In the genomic region with DNA sequence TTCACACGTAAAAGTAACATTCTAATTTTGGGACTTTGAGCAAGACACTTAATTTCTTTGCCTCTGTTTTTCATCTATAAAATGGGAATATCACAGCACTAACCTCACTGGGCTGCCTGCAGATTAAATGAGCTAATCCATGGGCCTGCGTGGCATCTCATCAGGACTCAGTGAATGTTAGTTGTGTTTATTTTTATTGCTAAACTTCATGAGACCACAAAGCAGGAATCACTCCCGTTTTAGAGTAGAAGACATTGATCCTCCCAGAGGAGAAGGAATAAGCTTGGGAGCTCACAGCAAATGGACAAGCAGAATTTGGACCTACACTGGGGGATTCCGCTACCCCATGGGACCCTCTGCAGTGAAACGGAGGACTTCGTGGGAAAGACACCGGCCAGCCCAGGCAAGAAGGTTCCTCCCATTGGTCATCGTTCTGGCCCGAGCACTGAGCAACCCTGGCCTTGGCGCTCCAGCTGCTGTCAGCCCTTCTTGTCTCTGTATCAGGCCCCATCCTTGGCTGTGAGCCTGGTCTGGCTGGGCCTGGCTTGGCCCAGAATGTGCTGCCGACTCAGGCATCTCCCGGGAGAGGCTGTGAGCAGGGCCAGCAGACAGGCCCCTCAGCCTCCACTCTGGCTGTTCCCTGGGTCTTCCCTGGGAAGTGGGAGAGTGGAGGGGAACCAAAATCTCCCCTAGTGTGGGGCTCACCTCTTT, we compare ENCODE assay signal across 9 cellular contexts.
DNase-seq lines count a peak whose midpoint lies in the region; ATAC-seq and TF ChIP-seq lines count a peak whose summit lies in the region.
"Had no signal": no experiment of that assay in that cellular context is flagged by ENCODE, and none has a peak within 500 bp of the region (broad histone marks: within the 10 kb centered on the region; RNA-seq: fewer than 3 reads in every experiment).

No MANE protein-coding gene starts in this region.

- DNase-seq in NCI-H1092 treated with DMSO at 0.1 percent for 48 hours (lab: John Stamatoyannopoulos, UW) (peak; percentile 40), choroid plexus epithelial cell (ENCODE audit: low read depth) (peak; percentile 80), lower lobe of right lung (peak; percentile 56), suprapubic skin (ENCODE audit: low spot score in 2 of 2) (peak; percentile 24 to 87), SK-N-DZ (ENCODE audit: low spot score) (no peak)
- no peak for DNase-seq in stimulated activated naive CD4-positive, alpha-beta T cell (lab: John Stamatoyannopoulos, UW)
- no peak for DNase-seq in stimulated activated CD4-positive, alpha-beta T cell treated with anti-CD3 and anti-CD28 coated beads, Interleukin-4, amount 100 ng/mL, for 4 hours
- DNase-seq: naive thymus-derived CD8-positive, alpha-beta T cell had no signal

- H3K36me3 ChIP-seq in lower lobe of right lung, result no peaks in the 10 kb centered on the region
- H3K36me3 ChIP-seq in suprapubic skin, result no peaks in the 10 kb centered on the region

- no peak for TF ChIP-seq EP300 in suprapubic skin (IDR thresholded peaks at IDR 0.05)

- ATAC-seq in lower lobe of right lung, result peak; percentile 39 to 59
- no peak for ATAC-seq in HG03378 (IDR thresholded peaks at IDR 0.05; ENCODE audit: unreplicated experiment)
- ATAC-seq: naive thymus-derived CD8-positive, alpha-beta T cell had no signal

- intact Hi-C loops in lower lobe of right lung (cut with DNase I), result no loop called here

- no peak for TF ChIP-seq CTCF in choroid plexus epithelial cell (conservative IDR thresholded peaks at IDR 0.05; ENCODE audit: low read depth, low read length)
- TF ChIP-seq CTCF in lower lobe of right lung (IDR thresholded peaks at IDR 0.05), result no peak
- no peak for TF ChIP-seq CTCF in suprapubic skin (IDR thresholded peaks at IDR 0.05)

- H3K4me1 ChIP-seq in lower lobe of right lung (no peaks in the 10 kb centered on the region), suprapubic skin (peaks cover 18% of the 10 kb centered on the region)

- H3K9me3 ChIP-seq in lower lobe of right lung, result no peaks in the 10 kb centered on the region
- H3K9me3 ChIP-seq in suprapubic skin, result no peaks in the 10 kb centered on the region

- no peak for TF ChIP-seq POLR2A in suprapubic skin (IDR thresholded peaks at IDR 0.05)

- H3K4me3 ChIP-seq in choroid plexus epithelial cell (ENCODE audit: low read depth, low read length) (no peak overlapping the region), lower lobe of right lung (no peak overlapping the region), suprapubic skin (no peak overlapping the region)

- WGBS in suprapubic skin, result 58% methylated on average over 10 of the region's 12 CpGs

- H3K27me3 ChIP-seq in lower lobe of right lung (ENCODE audit: low read depth) (no peaks in the 10 kb centered on the region), suprapubic skin (no peaks in the 10 kb centered on the region)

- H3K27ac ChIP-seq in lower lobe of right lung (no peak overlapping the region), suprapubic skin (peak overlapping the region; percentile 8)

Comparison
In these comparisons a context has a peak if more than half of its experiments do, and no peak if none do; other contexts are left out.
1. DNase-seq: peak in NCI-H1092 treated with DMSO at 0.1 percent for 48 hours (single experiment), choroid plexus epithelial cell (single experiment), lower lobe of right lung (single experiment) and suprapubic skin (2 of 2); none in stimulated activated naive CD4-positive, alpha-beta T cell (0 of 6), SK-N-DZ (single experiment) and stimulated activated CD4-positive, alpha-beta T cell treated with anti-CD3 and anti-CD28 coated beads, Interleukin-4, amount 100 ng/mL, for 4 hours (0 of 2).